9 cellular contexts compared by ENCODE assay signal in the genomic region with DNA sequence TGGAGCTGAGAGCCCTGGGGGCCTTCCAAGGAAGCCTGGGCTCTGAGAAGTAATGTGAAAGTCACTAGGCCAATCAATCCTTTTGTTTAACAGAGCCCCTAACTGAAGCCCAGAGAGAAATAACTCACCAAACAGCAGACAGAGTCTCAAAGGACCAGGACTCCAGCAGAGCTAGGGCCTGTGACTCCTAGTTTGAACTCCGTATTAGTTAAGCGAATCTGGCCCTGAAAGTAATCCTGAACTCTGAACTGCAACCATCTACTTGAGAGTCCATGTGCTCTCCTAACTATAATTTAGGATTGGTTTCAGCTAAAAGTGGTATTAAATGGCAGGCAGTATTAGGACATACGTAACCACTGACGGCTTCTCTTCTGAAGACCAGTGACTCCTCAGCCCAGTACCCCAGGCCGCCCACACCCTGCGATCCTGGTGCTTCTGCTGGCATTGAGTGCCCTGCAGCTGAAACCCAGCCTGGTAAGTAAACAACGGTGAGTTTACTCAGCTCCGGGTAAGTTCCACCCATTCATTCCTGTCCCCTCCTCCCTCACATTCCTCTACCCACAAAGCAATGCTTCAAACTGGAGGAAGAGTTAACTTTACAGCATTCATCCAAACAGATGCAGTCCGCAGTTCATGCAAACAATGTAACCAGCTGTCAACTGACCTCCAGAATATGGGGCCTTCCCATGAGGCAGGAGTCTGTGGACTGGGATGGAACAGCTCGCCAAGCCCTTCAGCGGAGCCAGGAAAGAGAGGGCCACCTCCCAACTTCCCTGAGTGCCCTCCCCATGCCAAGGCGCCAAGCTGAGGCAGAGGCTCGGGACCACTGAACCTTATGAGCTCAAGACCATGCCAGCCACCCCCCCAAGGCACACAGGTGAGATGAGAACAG. TPM values are rescaled to one million over a fixed set of nuclear protein-coding genes. Genes with fewer than 3 reads are reported as not detected.
DNase-seq lines count a peak whose midpoint lies in the region; ATAC-seq and TF ChIP-seq lines count a peak whose summit lies in the region.
"Had no signal": no experiment of that assay in that cellular context is flagged by ENCODE, and none has a peak within 500 bp of the region (broad histone marks: within the 10 kb centered on the region; RNA-seq: fewer than 3 reads in every experiment).

No MANE protein-coding gene starts in this region.

- H3K4me3 ChIP-seq in Caco-2 (ENCODE audit: low read depth, low read length) (peak overlapping the region; percentile 16; the same call in 1 of the 2 replicates), colonic mucosa (no peak overlapping the region)

- peak overlapping the region; percentile 19 to 76 for H3K9ac ChIP-seq in colonic mucosa (ENCODE audit: low read depth in 2 of 2, low read length in 2 of 2)

- CTCF ChIA-PET in Caco-2 (lab: Charles Lee), result interaction anchor here (1.2 to 1.3 kb wide), 3 partner anchors 31 to 48 kb away, joined by 3 to 4 read pairs (median 4); no protein-coding TSS in a partner anchor

- no peaks in the 10 kb centered on the region for H3K27me3 Mint-ChIP-seq in Caco-2 (ENCODE audit: insufficient read depth, unreplicated experiment)

- H3K36me3 Mint-ChIP-seq in Caco-2 (ENCODE audit: insufficient read depth, unreplicated experiment), result peaks cover 17% of the 10 kb centered on the region
- H3K36me3 Mint-ChIP-seq: CD8-positive, alpha-beta T cell had no signal

- TF ChIP-seq CTCF in Caco-2 (IDR thresholded peaks at IDR 0.05; ENCODE audit: insufficient read depth in 1 of 2, low read depth in 1 of 2, low read length in 1 of 2, severe bottlenecking in 1 of 2, unreplicated experiment in 1 of 2) (no peak), colonic mucosa (IDR thresholded peaks at IDR 0.05) (no peak)

- H3K4me1 ChIP-seq in Caco-2 (peaks cover 35% of the 10 kb centered on the region), colonic mucosa (no peaks in the 10 kb centered on the region)

- H3K4me1 Mint-ChIP-seq in Caco-2 (ENCODE audit: low read depth, unreplicated experiment), result peaks cover 48% of the 10 kb centered on the region

- POLR2A ChIA-PET in Caco-2 (lab: Charles Lee), result no interaction called here

- TSS peak; percentile 39 for BruUV-seq in Caco-2 (replicated peaks; lab: Mats Ljungman, UMichigan)

- H3K27me3 ChIP-seq in Caco-2 (replicated peaks; ENCODE audit: control insufficient read depth, insufficient read depth, low read length) (no peaks in the 10 kb centered on the region), colonic mucosa (no peaks in the 10 kb centered on the region)

- peak; percentile 82 to 86 for DNase-seq in Caco-2
- DNase-seq in NCI-H2196 treated with DMSO at 0.1 percent for 48 hours (lab: John Stamatoyannopoulos, UW; ENCODE audit: unreplicated experiment), result peak; percentile 28
- peak; percentile 90 for DNase-seq in colonic mucosa
- peak; percentile 56 for DNase-seq in myocyte (ENCODE audit: low read depth)
- no peak for DNase-seq in stimulated activated CD4-positive, alpha-beta T cell treated with anti-CD3 and anti-CD28 coated beads, Interleukin-4, amount 100 ng/mL, for 1 hour
- DNase-seq in activated effector memory CD4-positive, alpha-beta T cell treated with Interleukin-2 at 50 U/mL for 16 hours, result no peak
- DNase-seq: CD8-positive, alpha-beta T cell had no signal

- peak overlapping the region; percentile 90 for H3K27ac Mint-ChIP-seq in Caco-2 (ENCODE audit: unreplicated experiment)
- H3K27ac Mint-ChIP-seq: CD8-positive, alpha-beta T cell had no signal

- no peaks in the 10 kb centered on the region for H3K36me3 ChIP-seq in Caco-2 (ENCODE audit: control insufficient read depth, insufficient read depth, low read length)
- no peaks in the 10 kb centered on the region for H3K36me3 ChIP-seq in colonic mucosa

- H3K27ac ChIP-seq in colonic mucosa, result peak overlapping the region; percentile 82

- H3K9me3 ChIP-seq in Caco-2 (no peaks in the 10 kb centered on the region), colonic mucosa (no peaks in the 10 kb centered on the region)

- ATAC-seq in HG03460 (IDR thresholded peaks at IDR 0.05; ENCODE audit: unreplicated experiment) (no peak), GM18498 (IDR thresholded peaks at IDR 0.05; ENCODE audit: unreplicated experiment) (no peak)
- ATAC-seq: CD8-positive, alpha-beta T cell had no signal

- H3K9me3 Mint-ChIP-seq in Caco-2 (ENCODE audit: unreplicated experiment), result no peaks in the 10 kb centered on the region
- H3K9me3 Mint-ChIP-seq: CD8-positive, alpha-beta T cell had no signal

- H3K4me3 Mint-ChIP-seq in Caco-2 (ENCODE audit: unreplicated experiment), result peak overlapping the region; percentile 61
- H3K4me3 Mint-ChIP-seq: CD8-positive, alpha-beta T cell had no signal

- intact Hi-C loops in Caco-2 (cut with micrococcal nuclease; ENCODE audit: unreplicated experiment), result loop anchor here (2.0 kb wide), 1 partner anchor 31 kb away; no protein-coding TSS in a partner anchor
- intact Hi-C loops in colonic mucosa (cut with DNase I), result no loop called here

RNA-seq across cellular contexts. Expression of a gene that starts 7.3 kb away (rescaled TPM):
- total RNA-seq in Caco-2 (2022) (29.2 and 33.5 TPM in 2 replicates), colonic mucosa (100 to 1,000 TPM in 1 of 2 donors, 10 to 100 TPM in 1; 71.4 to 102 TPM), myocyte (0.31 and 0.64 TPM in 2 replicates)
- polyA plus RNA-seq in myocyte (2012), result 0.33 TPM

Comparison
In these comparisons a context has a peak if more than half of its experiments do, and no peak if none do; other contexts are left out.
1. DNase-seq: peak in Caco-2 (2 of 2), NCI-H2196 treated with DMSO at 0.1 percent for 48 hours (single experiment), colonic mucosa (single experiment) and myocyte (single experiment); none in stimulated activated CD4-positive, alpha-beta T cell treated with anti-CD3 and anti-CD28 coated beads, Interleukin-4, amount 100 ng/mL, for 1 hour (single experiment) and activated effector memory CD4-positive, alpha-beta T cell treated with Interleukin-2 at 50 U/mL for 16 hours (single experiment).
2. RNA of a gene that starts 7.3 kb away (total RNA-seq): 71.4 to 102 TPM in colonic mucosa and 29.2 to 33.5 TPM in Caco-2; 0.31 to 0.64 TPM in myocyte; every median in the first group is over 10 times any median in the second.